ENCODE assay signal across 30 cellular contexts in genomic region chr16:31693733-31694132, GRCh38.
"Had no signal": no experiment of that assay in that cellular context is flagged by ENCODE, and none has a peak within 500 bp of the region (broad histone marks: within the 10 kb centered on the region; RNA-seq: fewer than 3 reads in every experiment).

No MANE protein-coding gene starts in this region.

- H3K4me3 Mint-ChIP-seq: memory B cell; mesothelial cell of epicardium; naive B cell; natural killer cell treated with Interleukin-12 subunit alpha and Interleukin-12 subunit beta and Interleukin-15 and Interleukin-18, amount 100 ng/mL, for 72 hours; neural crest cell; stimulated activated memory B cell treated with anti-CD40 and anti-IgM and Interleukin-4, amounts not matched to agents 10 μg/mL and 1 μg/mL and 100 μg/mL, for 72 hours had no signal

- DNase-seq: dermis blood vessel endothelial cell; effector memory CD4-positive, alpha-beta T cell; esophagus squamous epithelium; gastrocnemius medialis; head of caudate nucleus; kidney; mucosa of descending colon; naive B cell; ovary; posterior cingulate gyrus; psoas muscle; right cardiac atrium; spleen; stimulated activated CD4-positive, alpha-beta T cell treated with anti-CD3 and anti-CD28 coated beads, Interleukin-4, amount 100 ng/mL, for 4 hours; stimulated activated naive CD8-positive, alpha-beta T cell treated with anti-CD3 and anti-CD28 coated beads, Interleukin-15, Interleukin-2, amounts not matched to agents 100 U/mL and 50 U/mL, for 24 hours; substantia nigra; testis; upper lobe of right lung; uterus had no signal

- H3K36me3 ChIP-seq: esophagus squamous epithelium, gastrocnemius medialis, ovary, spleen, tibial nerve, upper lobe of right lung, uterus had no signal

- H3K4me1 Mint-ChIP-seq: memory B cell; mesothelial cell of epicardium; naive B cell; neural crest cell; stimulated activated memory B cell treated with anti-CD40 and anti-IgM and Interleukin-4, amounts not matched to agents 10 μg/mL and 1 μg/mL and 100 μg/mL, for 72 hours had no signal

- H3K4me3 ChIP-seq: coronary artery, esophagus squamous epithelium, gastrocnemius medialis, lung, mucosa of descending colon, ovary, psoas muscle, skin epidermis, spleen, testis, tibial nerve, upper lobe of right lung, uterus had no signal

- FAIRE-seq: endothelial cell of umbilical vein, kidney had no signal

- H3K9me3 ChIP-seq: esophagus squamous epithelium, gastrocnemius medialis, mucosa of descending colon, ovary, psoas muscle, testis, tibial nerve, upper lobe of right lung, uterus had no signal

- H3K9me3 Mint-ChIP-seq: memory B cell; stimulated activated memory B cell treated with anti-CD40 and anti-IgM and Interleukin-4, amounts not matched to agents 10 μg/mL and 1 μg/mL and 100 μg/mL, for 72 hours had no signal

- H3K4me1 ChIP-seq: esophagus squamous epithelium, gastrocnemius medialis, psoas muscle, testis, tibial nerve, upper lobe of right lung, uterus had no signal

- H3K27me3 Mint-ChIP-seq: memory B cell; stimulated activated memory B cell treated with anti-CD40 and anti-IgM and Interleukin-4, amounts not matched to agents 10 μg/mL and 1 μg/mL and 100 μg/mL, for 72 hours had no signal

- H3K27ac Mint-ChIP-seq: memory B cell; mesothelial cell of epicardium; naive B cell; natural killer cell treated with Interleukin-12 subunit alpha and Interleukin-12 subunit beta and Interleukin-15 and Interleukin-18, amount 100 ng/mL, for 72 hours; stimulated activated memory B cell treated with anti-CD40 and anti-IgM and Interleukin-4, amounts not matched to agents 10 μg/mL and 1 μg/mL and 100 μg/mL, for 72 hours had no signal

- H3K36me3 Mint-ChIP-seq: memory B cell; mesothelial cell of epicardium; stimulated activated memory B cell treated with anti-CD40 and anti-IgM and Interleukin-4, amounts not matched to agents 10 μg/mL and 1 μg/mL and 100 μg/mL, for 72 hours had no signal

- H3K27me3 ChIP-seq: esophagus squamous epithelium, gastrocnemius medialis, ovary, spleen, testis, tibial nerve, upper lobe of right lung, uterus had no signal

- ATAC-seq: gastrocnemius medialis; left lobe of liver; mucosa of descending colon; natural killer cell treated with Interleukin-12 subunit alpha and Interleukin-12 subunit beta and Interleukin-15 and Interleukin-18, amount 100 ng/mL, for 72 hours; psoas muscle; right cardiac atrium; stimulated activated memory B cell treated with anti-CD40 and anti-IgM and Interleukin-4, amounts not matched to agents 10 μg/mL and 1 μg/mL and 100 μg/mL, for 72 hours; stimulated activated naive CD8-positive, alpha-beta T cell treated with anti-CD3 and anti-CD28 coated beads, Interleukin-15, Interleukin-2, amounts not matched to agents 100 U/mL and 50 U/mL, for 24 hours; upper lobe of right lung had no signal

- H3K27ac ChIP-seq: coronary artery, esophagus squamous epithelium, gastrocnemius medialis, ovary, psoas muscle, skin epidermis, testis, tibial nerve, upper lobe of right lung, uterus had no signal
